Comparison of ENCODE assay signal across 1 cellular context in the genomic region with DNA sequence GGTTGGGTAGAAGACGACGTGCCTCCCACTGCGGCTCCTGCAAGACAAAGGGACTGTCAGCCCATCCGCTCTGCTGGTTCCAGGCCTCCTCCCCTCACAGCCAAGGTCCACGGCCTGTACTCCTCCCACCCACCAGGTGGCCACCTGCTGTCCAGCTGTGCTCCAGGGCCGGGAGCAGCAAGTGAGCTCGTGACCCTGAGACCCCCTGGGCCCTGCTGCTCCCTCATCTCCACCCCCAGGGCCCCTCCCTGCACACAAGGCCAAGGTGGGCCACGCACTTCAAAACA.
TF ChIP-seq lines count a peak whose summit lies in the region.

No MANE protein-coding gene starts in this region.

TF ChIP-seq in HepG2, 621 proteins besides CTCF, POLR2A, EP300 and RAD21 (continued from another document):
- TF ChIP-seq, protein P1, sequence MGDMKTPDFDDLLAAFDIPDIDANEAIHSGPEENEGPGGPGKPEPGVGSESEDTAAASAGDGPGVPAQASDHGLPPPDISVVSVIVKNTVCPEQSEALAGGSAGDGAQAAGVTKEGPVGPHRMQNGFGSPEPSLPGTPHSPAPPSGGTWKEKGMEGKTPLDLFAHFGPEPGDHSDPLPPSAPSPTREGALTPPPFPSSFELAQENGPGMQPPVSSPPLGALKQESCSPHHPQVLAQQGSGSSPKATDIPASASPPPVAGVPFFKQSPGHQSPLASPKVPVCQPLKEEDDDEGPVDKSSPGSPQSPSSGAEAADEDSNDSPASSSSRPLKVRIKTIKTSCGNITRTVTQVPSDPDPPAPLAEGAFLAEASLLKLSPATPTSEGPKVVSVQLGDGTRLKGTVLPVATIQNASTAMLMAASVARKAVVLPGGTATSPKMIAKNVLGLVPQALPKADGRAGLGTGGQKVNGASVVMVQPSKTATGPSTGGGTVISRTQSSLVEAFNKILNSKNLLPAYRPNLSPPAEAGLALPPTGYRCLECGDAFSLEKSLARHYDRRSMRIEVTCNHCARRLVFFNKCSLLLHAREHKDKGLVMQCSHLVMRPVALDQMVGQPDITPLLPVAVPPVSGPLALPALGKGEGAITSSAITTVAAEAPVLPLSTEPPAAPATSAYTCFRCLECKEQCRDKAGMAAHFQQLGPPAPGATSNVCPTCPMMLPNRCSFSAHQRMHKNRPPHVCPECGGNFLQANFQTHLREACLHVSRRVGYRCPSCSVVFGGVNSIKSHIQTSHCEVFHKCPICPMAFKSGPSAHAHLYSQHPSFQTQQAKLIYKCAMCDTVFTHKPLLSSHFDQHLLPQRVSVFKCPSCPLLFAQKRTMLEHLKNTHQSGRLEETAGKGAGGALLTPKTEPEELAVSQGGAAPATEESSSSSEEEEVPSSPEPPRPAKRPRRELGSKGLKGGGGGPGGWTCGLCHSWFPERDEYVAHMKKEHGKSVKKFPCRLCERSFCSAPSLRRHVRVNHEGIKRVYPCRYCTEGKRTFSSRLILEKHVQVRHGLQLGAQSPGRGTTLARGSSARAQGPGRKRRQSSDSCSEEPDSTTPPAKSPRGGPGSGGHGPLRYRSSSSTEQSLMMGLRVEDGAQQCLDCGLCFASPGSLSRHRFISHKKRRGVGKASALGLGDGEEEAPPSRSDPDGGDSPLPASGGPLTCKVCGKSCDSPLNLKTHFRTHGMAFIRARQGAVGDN (CRISPR knock-in tag; IDR thresholded peaks at IDR 0.05): peak; percentile 28; the same call in 1 of the 2 replicates
- TF ChIP-seq ZNF615 (CRISPR knock-in tag; IDR thresholded peaks at IDR 0.05; ENCODE audit: borderline replicate concordance): no peak
- TF ChIP-seq ATF7-NPFF (CRISPR knock-in tag; IDR thresholded peaks at IDR 0.05; ENCODE audit: low read depth): no peak
- TF ChIP-seq, protein P2, sequence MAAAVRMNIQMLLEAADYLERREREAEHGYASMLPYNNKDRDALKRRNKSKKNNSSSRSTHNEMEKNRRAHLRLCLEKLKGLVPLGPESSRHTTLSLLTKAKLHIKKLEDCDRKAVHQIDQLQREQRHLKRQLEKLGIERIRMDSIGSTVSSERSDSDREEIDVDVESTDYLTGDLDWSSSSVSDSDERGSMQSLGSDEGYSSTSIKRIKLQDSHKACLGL (CRISPR knock-in tag; IDR thresholded peaks at IDR 0.05): no peak
- TF ChIP-seq ZNF605 (CRISPR knock-in tag; IDR thresholded peaks at IDR 0.05): no peak
- TF ChIP-seq BORCS8-MEF2B (CRISPR knock-in tag; IDR thresholded peaks at IDR 0.05): no peak
- TF ChIP-seq RXRB (CRISPR knock-in tag; IDR thresholded peaks at IDR 0.05; ENCODE audit: borderline replicate concordance): no peak
- no peak for TF ChIP-seq ELF4 (CRISPR knock-in tag; IDR thresholded peaks at IDR 0.05; ENCODE audit: borderline replicate concordance)
- TF ChIP-seq ZNF335 (CRISPR knock-in tag; IDR thresholded peaks at IDR 0.05): no peak
- peak; percentile 50 for TF ChIP-seq ZFX (CRISPR knock-in tag; IDR thresholded peaks at IDR 0.05; ENCODE audit: low read depth)
- TF ChIP-seq RFX1 (IDR thresholded peaks at IDR 0.05): no peak
- TF ChIP-seq NFE2L1 (CRISPR knock-in tag; IDR thresholded peaks at IDR 0.05; ENCODE audit: borderline replicate concordance): no peak
- peak; percentile 84 for TF ChIP-seq AGO1 (IDR thresholded peaks at IDR 0.05; ENCODE audit: low read depth, low read length, poor library complexity, severe bottlenecking)
- peak; percentile 51; the same call in 1 of the 2 replicates for TF ChIP-seq ZBTB38 (CRISPR knock-in tag; IDR thresholded peaks at IDR 0.05)
- TF ChIP-seq, protein P3, sequence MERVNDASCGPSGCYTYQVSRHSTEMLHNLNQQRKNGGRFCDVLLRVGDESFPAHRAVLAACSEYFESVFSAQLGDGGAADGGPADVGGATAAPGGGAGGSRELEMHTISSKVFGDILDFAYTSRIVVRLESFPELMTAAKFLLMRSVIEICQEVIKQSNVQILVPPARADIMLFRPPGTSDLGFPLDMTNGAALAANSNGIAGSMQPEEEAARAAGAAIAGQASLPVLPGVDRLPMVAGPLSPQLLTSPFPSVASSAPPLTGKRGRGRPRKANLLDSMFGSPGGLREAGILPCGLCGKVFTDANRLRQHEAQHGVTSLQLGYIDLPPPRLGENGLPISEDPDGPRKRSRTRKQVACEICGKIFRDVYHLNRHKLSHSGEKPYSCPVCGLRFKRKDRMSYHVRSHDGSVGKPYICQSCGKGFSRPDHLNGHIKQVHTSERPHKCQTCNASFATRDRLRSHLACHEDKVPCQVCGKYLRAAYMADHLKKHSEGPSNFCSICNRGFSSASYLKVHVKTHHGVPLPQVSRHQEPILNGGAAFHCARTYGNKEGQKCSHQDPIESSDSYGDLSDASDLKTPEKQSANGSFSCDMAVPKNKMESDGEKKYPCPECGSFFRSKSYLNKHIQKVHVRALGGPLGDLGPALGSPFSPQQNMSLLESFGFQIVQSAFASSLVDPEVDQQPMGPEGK (CRISPR knock-in tag; IDR thresholded peaks at IDR 0.05): 0 out of 2 replicates have a peak, but pooled peaks have one; percentile 27
- 0 out of 2 replicates have a peak, but pooled peaks have one; percentile 22 for TF ChIP-seq SSRP1 (CRISPR knock-in tag; IDR thresholded peaks at IDR 0.05)
- no peak for TF ChIP-seq NR2F2 (IDR thresholded peaks at IDR 0.05; ENCODE audit: borderline replicate concordance, low read depth)
